ENCODE assay signal across 1 cellular context in genomic region chr5:2038337-2039179, GRCh38.
TF ChIP-seq lines count a peak whose summit lies in the region.

No MANE protein-coding gene starts in this region.

TF ChIP-seq in GM12878, 131 proteins besides CTCF, POLR2A, EP300 and RAD21 (continued from another document):
- TF ChIP-seq CUX1 (IDR thresholded peaks at IDR 0.05; ENCODE audit: insufficient replicate concordance, low read depth, low read length) (no peak), SMARCA5 (IDR thresholded peaks at IDR 0.05) (peak; percentile 95; the same call in 1 of the 2 replicates), ATF3 (IDR thresholded peaks at IDR 0.05; ENCODE audit: borderline replicate concordance, extremely low read depth, low read depth, low read length) (no peak), ZNF217 (IDR thresholded peaks at IDR 0.05) (no peak), BHLHE40 (IDR thresholded peaks at IDR 0.05; ENCODE audit: borderline replicate concordance in 1 of 2, low read depth in 2 of 2, low read length in 1 of 2) (peak; percentile 31 to 70; a peak in 2 of 4 replicates), SMC3 (IDR thresholded peaks at IDR 0.05; ENCODE audit: borderline replicate concordance, low read length) (peak; percentile 39), RB1 (IDR thresholded peaks at IDR 0.05; ENCODE audit: borderline replicate concordance) (peak; percentile 59; the same call in 1 of the 2 replicates), YY1 (IDR thresholded peaks at IDR 0.05; ENCODE audit: low read depth, low read length) (0 out of 2 replicates have a peak, but pooled peaks have one; percentile 47), FOXK2 (IDR thresholded peaks at IDR 0.05) (no peak), ZNF24 (IDR thresholded peaks at IDR 0.05) (peak; percentile 23; the same call in 1 of the 2 replicates), IKZF2 (IDR thresholded peaks at IDR 0.05) (no peak), SREBF1 (IDR thresholded peaks at IDR 0.05; ENCODE audit: low read length) (no peak), ZNF592 (IDR thresholded peaks at IDR 0.05) (peak; percentile 68; the same call in 1 of the 2 replicates)
